ENCODE assay signal across 38 cellular contexts in genomic region chr13:28283600-28283999, GRCh38.
"Had no signal": no experiment of that assay in that cellular context is flagged by ENCODE, and none has a peak within 500 bp of the region (broad histone marks: within the 10 kb centered on the region; RNA-seq: fewer than 3 reads in every experiment).

No MANE protein-coding gene starts in this region.

- DNase-seq: activated B cell treated with CpG ODN at 0.5 μM for 24 hours; activated CD4-positive, alpha-beta memory T cell treated with anti-CD3 and anti-CD28 coated beads for 36 hours; activated CD4-positive, alpha-beta T cell treated with anti-CD3 and anti-CD28 coated beads for 4 hours; activated CD4-positive, alpha-beta T cell treated with anti-CD3 and anti-CD28 coated beads, Interleukin-2, amount 10 ng/mL, durations not matched to agents 24 days and 14 days; activated CD4-positive, alpha-beta T cell treated with anti-CD3 and anti-CD28 coated beads, Interleukin-2, amount 50 U/mL, for 1 hour; activated CD4-positive, alpha-beta T cell treated with anti-CD3 and anti-CD28 coated beads, Interleukin-2, amount 50 U/mL, for 4 hours; activated CD4-positive, CD25-positive, alpha-beta regulatory T cell treated with anti-CD3 and anti-CD28 coated beads, Interleukin-2, amount 50 U/mL, for 72 hours; activated CD8-positive, alpha-beta memory T cell treated with anti-CD3 and anti-CD28 coated beads, Interleukin-2, amount 50 U/mL, for 4 hours; activated CD8-positive, alpha-beta T cell treated with anti-CD3 and anti-CD28 coated beads for 36 hours; activated effector memory CD4-positive, alpha-beta T cell treated with anti-CD3 and anti-CD28 coated beads, Interleukin-2, amount 50 U/mL, for 16 hours; activated naive CD4-positive, alpha-beta T cell treated with anti-CD3 and anti-CD28 coated beads, Interleukin-2, amount 10 ng/mL, durations not matched to agents 7 days and 5 days; activated naive CD4-positive, alpha-beta T cell treated with Interleukin-2 at 50 U/mL for 16 hours; activated naive CD8-positive, alpha-beta T cell treated with anti-CD3 and anti-CD28 coated beads, Interleukin-2, amount 10 ng/mL, durations not matched to agents 7 days and 5 days; activated naive CD8-positive, alpha-beta T cell treated with anti-CD3 and anti-CD28 coated beads, Interleukin-2, amount 50 U/mL, for 24 hours; activated T-cell treated with anti-CD3 and anti-CD28 coated beads for 4 hours; activated T-cell treated with anti-CD3 and anti-CD28 coated beads, Interleukin-2, amount 50 U/mL, for 1 hour; activated T-cell treated with anti-CD3 and anti-CD28 coated beads, Interleukin-2, amount 50 U/mL, for 4 hours; activated T-cell treated with anti-CD3 and anti-CD28 coated beads, Interleukin-2, amount 50 U/mL, for 72 hours; amygdala; anterior cingulate cortex; caudate nucleus; cerebellar nuclear complex; T-helper 1 cell; T-helper 2 cell; T-helper 9 cell had no signal

- H3K4me3 ChIP-seq: ascending aorta, cardiac muscle cell had no signal

- H3K9me3 Mint-ChIP-seq: activated B cell treated with CpG ODN at 0.5 μM for 24 hours; activated CD4-positive, alpha-beta memory T cell treated with anti-CD3 and anti-CD28 coated beads for 36 hours; activated CD4-positive, alpha-beta T cell treated with anti-CD3 and anti-CD28 coated beads, Interleukin-2, amount 10 ng/mL, durations not matched to agents 24 days and 14 days; activated CD8-positive, alpha-beta T cell treated with anti-CD3 and anti-CD28 coated beads for 36 hours; activated naive CD4-positive, alpha-beta T cell treated with anti-CD3 and anti-CD28 coated beads, Interleukin-2, amount 10 ng/mL, durations not matched to agents 7 days and 5 days; activated naive CD4-positive, alpha-beta T cell treated with anti-CD3 and anti-CD28 coated beads, Interleukin-2, amount 50 U/mL, for 24 hours; activated naive CD8-positive, alpha-beta T cell treated with anti-CD3 and anti-CD28 coated beads, Interleukin-2, amount 10 ng/mL, durations not matched to agents 7 days and 5 days; activated naive CD8-positive, alpha-beta T cell treated with anti-CD3 and anti-CD28 coated beads, Interleukin-2, amount 50 U/mL, for 24 hours; activated T-cell treated with anti-CD3 and anti-CD28 coated beads, Interleukin-2, amount 50 U/mL, for 4 hours; activated T-cell treated with anti-CD3 and anti-CD28 coated beads, Interleukin-2, amount 50 U/mL, for 72 hours; activated T-helper 1 cell treated with anti-CD3 and anti-CD28 coated beads, Interleukin-12 subunit alpha, Interleukin-12 subunit beta, Interleukin-2, Interleukin-4 antibody, amounts not matched to agents 30 ng/mL and 10 ng/mL and 1 ng/mL, durations not matched to agents 14 hours and 24 hours and 36 hours; activated T-helper 17 cell treated with anti-CD3 and anti-CD28 coated beads, Interleukin-2, amount 50 U/mL, for 72 hours; brain; central memory CD8-positive, alpha-beta T cell; T-helper 1 cell treated with Interleukin-12 subunit alpha and Interleukin-12 subunit beta and Interleukin-4 antibody, amounts not matched to agents 30 μg/mL and 1 μg/mL, for 36 hours; T-helper 2 cell treated with Interferon-gamma antibody and Interleukin-4, amounts not matched to agents 5 μg/mL and 100 μg/mL, for 36 hours had no signal

- H3K27ac ChIP-seq: ascending aorta, cardiac muscle cell, VCaP had no signal

- FAIRE-seq: bronchial epithelial cell, TTC549 had no signal

- H3K4me3 Mint-ChIP-seq: activated B cell treated with CpG ODN at 0.5 μM for 24 hours; activated CD4-positive, alpha-beta memory T cell treated with anti-CD3 and anti-CD28 coated beads for 36 hours; activated CD4-positive, alpha-beta T cell treated with anti-CD3 and anti-CD28 coated beads, Interleukin-2, amount 10 ng/mL, durations not matched to agents 24 days and 14 days; activated CD8-positive, alpha-beta T cell treated with anti-CD3 and anti-CD28 coated beads for 36 hours; activated naive CD4-positive, alpha-beta T cell treated with anti-CD3 and anti-CD28 coated beads, Interleukin-2, amount 10 ng/mL, durations not matched to agents 7 days and 5 days; activated naive CD4-positive, alpha-beta T cell treated with anti-CD3 and anti-CD28 coated beads, Interleukin-2, amount 50 U/mL, for 24 hours; activated naive CD8-positive, alpha-beta T cell; activated naive CD8-positive, alpha-beta T cell treated with anti-CD3 and anti-CD28 coated beads, Interleukin-2, amount 10 ng/mL, durations not matched to agents 7 days and 5 days; activated naive CD8-positive, alpha-beta T cell treated with anti-CD3 and anti-CD28 coated beads, Interleukin-2, amount 50 U/mL, for 24 hours; activated T-cell treated with anti-CD3 and anti-CD28 coated beads, Interleukin-2, amount 50 U/mL, for 4 hours; activated T-cell treated with anti-CD3 and anti-CD28 coated beads, Interleukin-2, amount 50 U/mL, for 72 hours; activated T-helper 1 cell treated with anti-CD3 and anti-CD28 coated beads, Interleukin-12 subunit alpha, Interleukin-12 subunit beta, Interleukin-2, Interleukin-4 antibody, amounts not matched to agents 30 ng/mL and 10 ng/mL and 1 ng/mL, durations not matched to agents 14 hours and 24 hours and 36 hours; activated T-helper 17 cell treated with anti-CD3 and anti-CD28 coated beads, Interleukin-2, amount 50 U/mL, for 72 hours; brain; central memory CD8-positive, alpha-beta T cell; T-helper 1 cell treated with Interleukin-12 subunit alpha and Interleukin-12 subunit beta and Interleukin-4 antibody, amounts not matched to agents 30 μg/mL and 1 μg/mL, for 36 hours; T-helper 2 cell treated with Interferon-gamma antibody and Interleukin-4, amounts not matched to agents 5 μg/mL and 100 μg/mL, for 36 hours had no signal

- H3K4me1 Mint-ChIP-seq: activated naive CD4-positive, alpha-beta T cell treated with anti-CD3 and anti-CD28 coated beads, Interleukin-2, amount 50 U/mL, for 24 hours; activated T-helper 17 cell treated with anti-CD3 and anti-CD28 coated beads, Interleukin-2, amount 50 U/mL, for 72 hours; brain had no signal

- H3K27ac Mint-ChIP-seq: activated B cell treated with CpG ODN at 0.5 μM for 24 hours; activated CD4-positive, alpha-beta memory T cell treated with anti-CD3 and anti-CD28 coated beads for 36 hours; activated CD4-positive, alpha-beta T cell treated with anti-CD3 and anti-CD28 coated beads, Interleukin-2, amount 10 ng/mL, durations not matched to agents 24 days and 14 days; activated CD8-positive, alpha-beta T cell treated with anti-CD3 and anti-CD28 coated beads for 36 hours; activated naive CD4-positive, alpha-beta T cell treated with anti-CD3 and anti-CD28 coated beads, Interleukin-2, amount 10 ng/mL, durations not matched to agents 7 days and 5 days; activated naive CD4-positive, alpha-beta T cell treated with anti-CD3 and anti-CD28 coated beads, Interleukin-2, amount 50 U/mL, for 24 hours; activated naive CD8-positive, alpha-beta T cell; activated naive CD8-positive, alpha-beta T cell treated with anti-CD3 and anti-CD28 coated beads, Interleukin-2, amount 10 ng/mL, durations not matched to agents 7 days and 5 days; activated naive CD8-positive, alpha-beta T cell treated with anti-CD3 and anti-CD28 coated beads, Interleukin-2, amount 50 U/mL, for 24 hours; activated T-cell treated with anti-CD3 and anti-CD28 coated beads, Interleukin-2, amount 50 U/mL, for 72 hours; activated T-helper 1 cell treated with anti-CD3 and anti-CD28 coated beads, Interleukin-12 subunit alpha, Interleukin-12 subunit beta, Interleukin-2, Interleukin-4 antibody, amounts not matched to agents 30 ng/mL and 10 ng/mL and 1 ng/mL, durations not matched to agents 14 hours and 24 hours and 36 hours; activated T-helper 17 cell treated with anti-CD3 and anti-CD28 coated beads, Interleukin-2, amount 50 U/mL, for 72 hours; brain; T-helper 1 cell treated with Interleukin-12 subunit alpha and Interleukin-12 subunit beta and Interleukin-4 antibody, amounts not matched to agents 30 μg/mL and 1 μg/mL, for 36 hours; T-helper 2 cell treated with Interferon-gamma antibody and Interleukin-4, amounts not matched to agents 5 μg/mL and 100 μg/mL, for 36 hours had no signal

- H3K27me3 Mint-ChIP-seq: activated B cell treated with CpG ODN at 0.5 μM for 24 hours; activated CD4-positive, alpha-beta memory T cell treated with anti-CD3 and anti-CD28 coated beads for 36 hours; activated CD4-positive, alpha-beta T cell treated with anti-CD3 and anti-CD28 coated beads, Interleukin-2, amount 10 ng/mL, durations not matched to agents 24 days and 14 days; activated CD8-positive, alpha-beta T cell treated with anti-CD3 and anti-CD28 coated beads for 36 hours; activated naive CD4-positive, alpha-beta T cell treated with anti-CD3 and anti-CD28 coated beads, Interleukin-2, amount 10 ng/mL, durations not matched to agents 7 days and 5 days; activated naive CD4-positive, alpha-beta T cell treated with anti-CD3 and anti-CD28 coated beads, Interleukin-2, amount 50 U/mL, for 24 hours; activated naive CD8-positive, alpha-beta T cell; activated naive CD8-positive, alpha-beta T cell treated with anti-CD3 and anti-CD28 coated beads, Interleukin-2, amount 10 ng/mL, durations not matched to agents 7 days and 5 days; activated naive CD8-positive, alpha-beta T cell treated with anti-CD3 and anti-CD28 coated beads, Interleukin-2, amount 50 U/mL, for 24 hours; activated T-helper 17 cell treated with anti-CD3 and anti-CD28 coated beads, Interleukin-2, amount 50 U/mL, for 72 hours; brain; central memory CD8-positive, alpha-beta T cell had no signal

- ATAC-seq: activated CD8-positive, alpha-beta T cell treated with anti-CD3 and anti-CD28 coated beads for 36 hours; activated naive CD8-positive, alpha-beta T cell treated with anti-CD3 and anti-CD28 coated beads, Interleukin-2, amount 50 U/mL, for 24 hours; activated T-cell treated with anti-CD3 and anti-CD28 coated beads, Interleukin-2, amount 50 U/mL, for 4 hours; activated T-cell treated with anti-CD3 and anti-CD28 coated beads, Interleukin-2, amount 50 U/mL, for 72 hours; activated T-helper 17 cell treated with anti-CD3 and anti-CD28 coated beads, Interleukin-2, amount 50 U/mL, for 72 hours had no signal

- H3K9me3 ChIP-seq: ascending aorta had no signal

- H3K4me1 ChIP-seq: ascending aorta had no signal

- H3K27me3 ChIP-seq: ascending aorta, cardiac muscle cell had no signal
